ENCODE assay signal across 2 cellular contexts in genomic region chr10:3068968-3069737, GRCh38.
TF ChIP-seq lines count a peak whose summit lies in the region.

No MANE protein-coding gene starts in this region.

TF ChIP-seq in SK-N-SH, 30 proteins besides CTCF, POLR2A, EP300 and RAD21 (continued from another document):
- TF ChIP-seq REST (IDR thresholded peaks at IDR 0.05; ENCODE audit: low read depth, low read length) (no peak), PBX3 (IDR thresholded peaks at IDR 0.05) (no peak), YY1 (IDR thresholded peaks at IDR 0.05; ENCODE audit: low read depth) (no peak), USF2 (IDR thresholded peaks at IDR 0.05; ENCODE audit: borderline replicate concordance, low read depth, low read length) (no peak), ELF1 (IDR thresholded peaks at IDR 0.05) (no peak), FOSL2 (IDR thresholded peaks at IDR 0.05; ENCODE audit: borderline replicate concordance, low read depth) (no peak), SMC3 (IDR thresholded peaks at IDR 0.05; ENCODE audit: low read depth, low read length) (no peak)

TF ChIP-seq in SK-N-SH treated with all-trans-retinoic acid at 6 μM for 48 hours, 23 proteins besides CTCF, POLR2A, EP300 and RAD21 (continued from another document):
- TF ChIP-seq RARB (CRISPR knock-in tag; IDR thresholded peaks at IDR 0.05), result no peak
- no peak for TF ChIP-seq ZC3H10 (CRISPR knock-in tag; IDR thresholded peaks at IDR 0.05)
